ENCODE assay signal across 1 cellular context in the genomic region with DNA sequence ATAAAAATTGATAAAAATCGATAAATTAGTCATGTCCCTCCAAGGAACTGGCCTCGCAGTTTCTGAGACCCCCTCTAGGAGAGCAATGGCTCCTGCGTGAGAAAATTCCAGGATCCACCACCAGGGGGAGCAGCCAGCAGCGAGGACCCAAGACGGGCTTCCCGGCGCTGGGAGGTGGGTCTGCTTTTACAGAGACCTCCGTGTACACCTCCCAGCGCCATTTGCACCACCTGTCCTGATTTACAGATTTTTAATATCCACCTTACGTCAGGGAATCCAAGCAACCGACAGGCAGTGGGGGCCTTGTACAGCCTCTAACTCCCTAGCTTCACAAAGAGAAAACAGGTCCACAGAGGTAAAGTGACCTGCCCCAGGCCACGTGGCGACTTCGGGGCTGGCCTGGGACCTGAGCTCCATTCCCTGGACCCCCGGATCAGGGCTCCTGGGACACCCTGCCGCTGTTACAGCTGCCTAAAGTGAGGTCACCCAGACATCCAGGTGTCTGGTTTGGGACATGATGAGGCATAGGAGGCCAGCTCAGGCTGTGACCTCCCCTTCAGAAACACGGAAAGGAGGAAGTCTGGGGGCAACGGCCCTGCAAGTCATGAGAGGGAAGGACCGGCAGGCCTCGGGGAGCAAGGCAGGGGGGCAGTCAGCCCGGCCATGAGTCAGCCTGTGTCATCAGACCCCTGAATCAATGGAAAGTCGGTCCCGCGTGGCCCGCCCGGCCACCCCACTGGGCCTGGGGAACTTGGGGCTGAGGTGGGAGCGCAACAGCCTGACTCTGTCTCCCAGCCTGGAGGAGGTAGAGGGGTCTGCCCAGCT.
TF ChIP-seq lines count a peak whose summit lies in the region.

No MANE protein-coding gene starts in this region.

TF ChIP-seq in IMR-90, 13 proteins besides CTCF, POLR2A, EP300 and RAD21:
- TF ChIP-seq FOS (IDR thresholded peaks at IDR 0.05; ENCODE audit: low read depth, low read length) (peak; percentile 41; the same call in 1 of the 2 replicates), SMC3 (IDR thresholded peaks at IDR 0.05; ENCODE audit: low read depth, low read length) (peak; percentile 89), MAZ (IDR thresholded peaks at IDR 0.05; ENCODE audit: borderline replicate concordance, low read depth, low read length) (0 out of 2 replicates have a peak, but pooled peaks have one; percentile 32), CHD1 (IDR thresholded peaks at IDR 0.05; ENCODE audit: low read depth, low read length) (no peak)
